Comparison of ENCODE assay signal across 1 cellular context in genomic region chr2:117944816-117945215, GRCh38.
TF ChIP-seq lines count a peak whose summit lies in the region.

No MANE protein-coding gene starts in this region.

TF ChIP-seq in GM12878, 131 proteins besides CTCF, POLR2A, EP300 and RAD21 (continued from another document):
- TF ChIP-seq ATF2 (IDR thresholded peaks at IDR 0.05; ENCODE audit: low read length) = no peak
